In genomic region chr22:33372875-33373274, GRCh38 we compare ENCODE assay signal across 28 cellular contexts.
"Had no signal": no experiment of that assay in that cellular context is flagged by ENCODE, and none has a peak within 500 bp of the region (broad histone marks: within the 10 kb centered on the region; RNA-seq: fewer than 3 reads in every experiment).

No MANE protein-coding gene starts in this region.

- H3K9me3 ChIP-seq: colonic mucosa, esophagus squamous epithelium, gastrocnemius medialis had no signal

- H3K4me1 ChIP-seq: colonic mucosa, esophagus muscularis mucosa, esophagus squamous epithelium, foreskin keratinocyte, gastrocnemius medialis, gastroesophageal sphincter, heart left ventricle, heart right ventricle had no signal

- H3K4me1 Mint-ChIP-seq: endodermal cell had no signal

- H3K4me3 Mint-ChIP-seq: dendritic cell treated with granulocyte-macrophage colony-stimulating factor and Interleukin-4, amounts not matched to agents 40 ng/mL and 50 ng/mL, for 4 days; effector memory CD8-positive, alpha-beta T cell; endodermal cell had no signal

- H3K27ac ChIP-seq: colonic mucosa, coronary artery, dorsolateral prefrontal cortex, epithelial cell of prostate, esophagus muscularis mucosa, esophagus squamous epithelium, foreskin keratinocyte, gastrocnemius medialis, gastroesophageal sphincter, heart left ventricle, heart right ventricle had no signal

- DNase-seq: colonic mucosa; cortex of kidney; dermis blood vessel endothelial cell; dorsolateral prefrontal cortex; effector CD4-positive, alpha-beta T cell; effector CD8-positive, alpha-beta T cell; effector memory CD4-positive, alpha-beta T cell; effector memory CD8-positive, alpha-beta T cell; endodermal cell; erythroblast; esophagus squamous epithelium; foreskin fibroblast; foreskin keratinocyte; foreskin melanocyte; gastrocnemius medialis; glutamatergic neuron; head of caudate nucleus; heart left ventricle; heart right ventricle had no signal

- H3K4me3 ChIP-seq: colonic mucosa, coronary artery, dorsolateral prefrontal cortex, esophagus muscularis mucosa, esophagus squamous epithelium, gastrocnemius medialis, gastroesophageal sphincter, heart left ventricle, heart right ventricle had no signal

- ATAC-seq: effector memory CD8-positive, alpha-beta T cell; esophagus mucosa; foreskin keratinocyte; gastrocnemius medialis; gastroesophageal sphincter; heart left ventricle; heart right ventricle had no signal

- FAIRE-seq: endometrium, endothelial cell of umbilical vein, frontal cortex had no signal

- H3K36me3 ChIP-seq: colonic mucosa, esophagus squamous epithelium, gastrocnemius medialis, gastroesophageal sphincter, heart left ventricle had no signal

- H3K27ac Mint-ChIP-seq: dendritic cell treated with granulocyte-macrophage colony-stimulating factor and Interleukin-4, amounts not matched to agents 40 ng/mL and 50 ng/mL, for 4 days; effector memory CD8-positive, alpha-beta T cell; endodermal cell had no signal
